In the genomic region with DNA sequence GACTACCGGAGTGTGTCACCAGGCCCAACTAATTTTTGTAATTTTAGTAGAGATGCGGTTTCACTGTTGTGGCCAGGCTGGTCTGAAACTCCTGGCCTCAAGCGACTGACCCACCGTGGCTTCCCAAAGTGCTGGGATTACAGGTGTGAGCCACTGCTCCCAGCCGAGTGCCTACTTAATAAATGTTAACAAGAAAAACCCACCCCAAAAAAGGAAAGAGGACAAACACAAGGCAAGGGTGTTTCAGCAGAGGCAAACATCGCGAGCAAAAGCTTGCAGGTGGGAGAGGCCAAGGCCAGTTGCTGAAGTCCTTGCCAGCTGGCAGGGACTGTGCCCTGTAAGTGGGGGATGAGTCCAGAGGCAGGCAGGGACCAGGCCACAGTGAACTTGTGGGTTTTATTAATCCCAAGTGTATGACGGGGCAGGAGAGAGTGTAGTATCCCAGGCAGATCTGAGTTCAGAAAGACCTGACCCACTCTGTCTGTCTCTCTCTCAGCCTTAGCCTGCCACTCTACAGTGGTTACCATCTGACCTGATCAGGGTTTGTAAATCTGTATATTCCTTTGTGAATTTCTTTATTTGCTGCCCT, we compare ENCODE assay signal across 10 cellular contexts. TPM values are rescaled to one million over a fixed set of nuclear protein-coding genes. Genes with fewer than 3 reads are reported as not detected.
DNase-seq lines count a peak whose midpoint lies in the region; ATAC-seq and TF ChIP-seq lines count a peak whose summit lies in the region.
"Had no signal": no experiment of that assay in that cellular context is flagged by ENCODE, and none has a peak within 500 bp of the region (broad histone marks: within the 10 kb centered on the region; RNA-seq: fewer than 3 reads in every experiment).

No MANE protein-coding gene starts in this region.

- H3K36me3 Mint-ChIP-seq in CD4-positive, alpha-beta memory T cell = peaks cover 5 to 10% of the 10 kb centered on the region in 2 donors
- no peaks in the 10 kb centered on the region for H3K36me3 Mint-ChIP-seq in naive B cell

- CTCF ChIA-PET in CD4-positive, alpha-beta memory T cell (lab: Charles Lee; ENCODE audit: partially characterized antibody) = interaction anchor here (0.6 to 1.7 kb wide), 3 partner anchors 9 to 203 kb away, joined by 3 to 7 read pairs (median 5); no protein-coding TSS in a partner anchor
- CTCF ChIA-PET in HEK293T (lab: Yijun Ruan, JAX) = no interaction called here

- intact Hi-C loops in CD4-positive, alpha-beta memory T cell (cut with micrococcal nuclease) = no loop called here
- intact Hi-C loops in adrenal gland (cut with DNase I) = no loop called here

- no peaks in the 10 kb centered on the region for H3K9me3 Mint-ChIP-seq in CD4-positive, alpha-beta memory T cell
- H3K9me3 Mint-ChIP-seq in naive B cell = no peaks in the 10 kb centered on the region

- ATAC-seq in naive B cell (ENCODE audit: low read depth in 2 of 2) = peak; percentile 32 to 46

- H3K4me1 ChIP-seq in CD4-positive, alpha-beta memory T cell (ENCODE audit: insufficient read depth, low read length) = peaks cover 23% of the 10 kb centered on the region
- peaks cover 16 to 47% of the 10 kb centered on the region in 2 donors for H3K4me1 ChIP-seq in adrenal gland (replicated peaks in 1 of 2)

- no peaks in the 10 kb centered on the region for H3K27me3 Mint-ChIP-seq in CD4-positive, alpha-beta memory T cell
- H3K27me3 Mint-ChIP-seq in naive B cell = no peaks in the 10 kb centered on the region

- DNase-seq in CD4-positive, alpha-beta memory T cell = no peak
- peak; percentile 65 for DNase-seq in LHCN-M2 (ENCODE audit: low read depth)
- DNase-seq in adrenal gland = peak; percentile 65 to 92 (median 89)
- DNase-seq in naive B cell = no peak
- DNase-seq in effector CD8-positive, alpha-beta T cell (lab: John Stamatoyannopoulos, UW) = no peak
- no peak for DNase-seq in HEK293T (ENCODE audit: extremely low spot score)
- DNase-seq in NCI-H226 = no peak
- no peak for DNase-seq in putamen (ENCODE audit: low spot score)
- DNase-seq: activated effector memory CD4-positive, alpha-beta T cell treated with Interleukin-2 at 50 U/mL for 16 hours; kidney glomerular epithelial cell had no signal

- TF ChIP-seq CTCF in adrenal gland (IDR thresholded peaks at IDR 0.05) = no peak

- no peaks in the 10 kb centered on the region for H3K9me3 ChIP-seq in CD4-positive, alpha-beta memory T cell (ENCODE audit: control insufficient read depth in 1 of 2, low read length in 2 of 2)
- no peaks in the 10 kb centered on the region for H3K9me3 ChIP-seq in adrenal gland (replicated peaks in 1 of 3)

- H3K4me3 Mint-ChIP-seq in CD4-positive, alpha-beta memory T cell = peak overlapping the region in 6 of 8 donors; percentile 62 to 89 (median 74)
- peak overlapping the region; percentile 60 to 91 (median 84) for H3K4me3 Mint-ChIP-seq in naive B cell

- H3K4me3 ChIP-seq in CD4-positive, alpha-beta memory T cell (ENCODE audit: low read length in 2 of 2) = no peak overlapping the region
- H3K4me3 ChIP-seq in adrenal gland = no peak overlapping the region

- no peak for TF ChIP-seq POLR2A in adrenal gland (IDR thresholded peaks at IDR 0.05)

- peaks cover 12 to 32% (median 23%) of the 10 kb centered on the region in 4 donors for H3K4me1 Mint-ChIP-seq in CD4-positive, alpha-beta memory T cell
- H3K4me1 Mint-ChIP-seq in naive B cell = peaks cover 20 to 45% (median 30%) of the 10 kb centered on the region in 3 donors

- H3K36me3 ChIP-seq in CD4-positive, alpha-beta memory T cell (ENCODE audit: insufficient read depth, low read length) = peaks cover 13% of the 10 kb centered on the region
- peaks cover 0 to 18% of the 10 kb centered on the region in 2 donors for H3K36me3 ChIP-seq in adrenal gland (replicated peaks in 1 of 2)

- H3K27ac ChIP-seq in CD4-positive, alpha-beta memory T cell (ENCODE audit: low read depth, low read length) = no peak overlapping the region
- H3K27ac ChIP-seq in adrenal gland = peak overlapping the region; percentile 48 to 81 (median 76)

- H3K27ac Mint-ChIP-seq in CD4-positive, alpha-beta memory T cell = peak overlapping the region; percentile 58 to 93 (median 87)
- H3K27ac Mint-ChIP-seq in naive B cell = peak overlapping the region; percentile 67 to 92 (median 83)

- WGBS in adrenal gland, 4 donors = 29 to 52% (median 37%) methylated on average over 8 of the region's 8 CpGs

- POLR2A ChIA-PET in CD4-positive, alpha-beta memory T cell (lab: Charles Lee; ENCODE audit: partially characterized antibody) = interaction anchor here (0.7 to 6.0 kb wide), 11 partner anchors 10 to 211 kb away, joined by 3 to 45 read pairs (median 3); partner anchors contain the start of genes CDK9 and DPM2
- POLR2A ChIA-PET in HEK293T (lab: Yijun Ruan, JAX) = no interaction called here

- no peaks in the 10 kb centered on the region for H3K27me3 ChIP-seq in CD4-positive, alpha-beta memory T cell (ENCODE audit: insufficient read depth, low read length)
- no peaks in the 10 kb centered on the region for H3K27me3 ChIP-seq in adrenal gland

TF ChIP-seq in HEK293T, 16 proteins besides CTCF, POLR2A, EP300 and RAD21:
- TF ChIP-seq NFRKB (IDR thresholded peaks at IDR 0.05) (no peak), FOXK2 (IDR thresholded peaks at IDR 0.05) (no peak), ZNF384 (IDR thresholded peaks at IDR 0.05) (no peak), BHLHE40 (IDR thresholded peaks at IDR 0.05; ENCODE audit: borderline replicate concordance) (no peak), L3MBTL2 (conservative IDR thresholded peaks at IDR 0.05) (no peak), FOXA1 (IDR thresholded peaks at IDR 0.05) (no peak), HDGF (IDR thresholded peaks at IDR 0.05; ENCODE audit: borderline replicate concordance) (no peak), FOXM1 (IDR thresholded peaks at IDR 0.05; ENCODE audit: borderline replicate concordance) (no peak), TARDBP (IDR thresholded peaks at IDR 0.05) (no peak)
- TF ChIP-seq, protein P1, sequence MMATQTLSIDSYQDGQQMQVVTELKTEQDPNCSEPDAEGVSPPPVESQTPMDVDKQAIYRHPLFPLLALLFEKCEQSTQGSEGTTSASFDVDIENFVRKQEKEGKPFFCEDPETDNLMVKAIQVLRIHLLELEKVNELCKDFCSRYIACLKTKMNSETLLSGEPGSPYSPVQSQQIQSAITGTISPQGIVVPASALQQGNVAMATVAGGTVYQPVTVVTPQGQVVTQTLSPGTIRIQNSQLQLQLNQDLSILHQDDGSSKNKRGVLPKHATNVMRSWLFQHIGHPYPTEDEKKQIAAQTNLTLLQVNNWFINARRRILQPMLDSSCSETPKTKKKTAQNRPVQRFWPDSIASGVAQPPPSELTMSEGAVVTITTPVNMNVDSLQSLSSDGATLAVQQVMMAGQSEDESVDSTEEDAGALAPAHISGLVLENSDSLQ (IDR thresholded peaks at IDR 0.05) = no peak

RNA-seq across cellular contexts. Expression of gene FPGS, which starts 6.4 kb away (rescaled TPM):
- total RNA-seq in CD4-positive, alpha-beta memory T cell = 100 to 1,000 TPM; 100 to 101 TPM
- polyA plus RNA-seq in CD4-positive, alpha-beta memory T cell = 10 to 100 TPM; 49.4 to 54.6 TPM
- total RNA-seq in LHCN-M2 (2014; rRNA removed) (94.1 and 104 TPM in 2 replicates), adrenal gland (100 to 1,000 TPM in 5 of 8 donors, 10 to 100 TPM in 3; 58.7 to 359 (median 120) TPM)
- polyA plus RNA-seq in LHCN-M2 (2012) = 78.6 TPM
- polyA plus RNA-seq in adrenal gland (100 to 1,000 TPM in 2 of 3 donors, 10 to 100 TPM in 1; 59.6 to 176 (median 144) TPM), naive B cell (ENCODE audit: low read depth in 6 of 6) (10 to 100 TPM; 52.2 to 78.0 (median 59.1) TPM)

RNA-seq across cellular contexts. Expression of gene CDK9, which starts 10.5 kb away (rescaled TPM):
- total RNA-seq in CD4-positive, alpha-beta memory T cell = 100 to 1,000 TPM; 127 to 138 TPM
- 10 to 100 TPM; 35.4 to 63.6 TPM for polyA plus RNA-seq in CD4-positive, alpha-beta memory T cell
- total RNA-seq in LHCN-M2 (2014; rRNA removed) = 36.6 and 37.0 TPM in 2 replicates
- polyA plus RNA-seq in LHCN-M2 (2012) = 39.8 TPM
- 100 to 1,000 TPM in 6 of 8 donors, 10 to 100 TPM in 2; 81.8 to 238 (median 117) TPM for total RNA-seq in adrenal gland
- polyA plus RNA-seq in adrenal gland = 100 to 1,000 TPM in 2 of 3 donors, 10 to 100 TPM in 1; 64.0 to 202 (median 166) TPM
- 10 to 100 TPM; 37.3 to 88.8 (median 43.2) TPM for polyA plus RNA-seq in naive B cell (ENCODE audit: low read depth in 6 of 6)

RNA-seq across cellular contexts. Expression of gene SH2D3C, which starts 17.9 kb away (rescaled TPM):
- total RNA-seq in CD4-positive, alpha-beta memory T cell = 10 to 100 TPM; 43.4 to 48.6 TPM
- polyA plus RNA-seq in CD4-positive, alpha-beta memory T cell = 10 to 100 TPM in 1 of 2 donors, 1 to 10 TPM in 1; 8.7 to 51.5 TPM
- total RNA-seq in LHCN-M2 (2014; rRNA removed) (not detected in 2 replicates), adrenal gland (10 to 100 TPM in 4 of 8 donors, 1 to 10 TPM in 4; 4.4 to 14.2 (median 10.3) TPM)
- not detected for polyA plus RNA-seq in LHCN-M2 (2012)
- polyA plus RNA-seq in adrenal gland (10 to 100 TPM in 2 of 3 donors, 1 to 10 TPM in 1; 2.1 to 27.1 (median 19.1) TPM), naive B cell (ENCODE audit: low read depth in 6 of 6) (10 to 100 TPM; 29.8 to 87.0 (median 34.7) TPM)

RNA-seq across cellular contexts. Expression of gene ENG, which starts 58.1 kb away (rescaled TPM):
- total RNA-seq in CD4-positive, alpha-beta memory T cell = 10 to 100 TPM; 13.7 to 13.8 TPM
- polyA plus RNA-seq in CD4-positive, alpha-beta memory T cell = 1 to 10 TPM; 2.0 to 4.2 TPM
- total RNA-seq in LHCN-M2 (2014; rRNA removed) (47.5 and 48.3 TPM in 2 replicates), adrenal gland (100 to 1,000 TPM in 5 of 8 donors, 10 to 100 TPM in 3; 69.2 to 214 (median 123) TPM)
- 83.5 TPM for polyA plus RNA-seq in LHCN-M2 (2012)
- polyA plus RNA-seq in adrenal gland (100 to 1,000 TPM in 1 of 3 donors, 10 to 100 TPM in 2; 43.2 to 116 (median 96.7) TPM), naive B cell (ENCODE audit: low read depth in 6 of 6) (1 to 10 TPM in 5 of 6 donors, not detected in 1; 3.5 to 8.2 (median 5.8) TPM)

Comparison
In these comparisons a context has a peak if more than half of its experiments do, and no peak if none do; other contexts are left out.
1. DNase-seq: peak in LHCN-M2 (single experiment) and adrenal gland (7 of 7); none in CD4-positive, alpha-beta memory T cell (0 of 5), naive B cell (single experiment), effector CD8-positive, alpha-beta T cell (single experiment), HEK293T (single experiment), NCI-H226 (single experiment) and putamen (single experiment).